Comparison of ENCODE assay signal across 1 cellular context in the genomic region with DNA sequence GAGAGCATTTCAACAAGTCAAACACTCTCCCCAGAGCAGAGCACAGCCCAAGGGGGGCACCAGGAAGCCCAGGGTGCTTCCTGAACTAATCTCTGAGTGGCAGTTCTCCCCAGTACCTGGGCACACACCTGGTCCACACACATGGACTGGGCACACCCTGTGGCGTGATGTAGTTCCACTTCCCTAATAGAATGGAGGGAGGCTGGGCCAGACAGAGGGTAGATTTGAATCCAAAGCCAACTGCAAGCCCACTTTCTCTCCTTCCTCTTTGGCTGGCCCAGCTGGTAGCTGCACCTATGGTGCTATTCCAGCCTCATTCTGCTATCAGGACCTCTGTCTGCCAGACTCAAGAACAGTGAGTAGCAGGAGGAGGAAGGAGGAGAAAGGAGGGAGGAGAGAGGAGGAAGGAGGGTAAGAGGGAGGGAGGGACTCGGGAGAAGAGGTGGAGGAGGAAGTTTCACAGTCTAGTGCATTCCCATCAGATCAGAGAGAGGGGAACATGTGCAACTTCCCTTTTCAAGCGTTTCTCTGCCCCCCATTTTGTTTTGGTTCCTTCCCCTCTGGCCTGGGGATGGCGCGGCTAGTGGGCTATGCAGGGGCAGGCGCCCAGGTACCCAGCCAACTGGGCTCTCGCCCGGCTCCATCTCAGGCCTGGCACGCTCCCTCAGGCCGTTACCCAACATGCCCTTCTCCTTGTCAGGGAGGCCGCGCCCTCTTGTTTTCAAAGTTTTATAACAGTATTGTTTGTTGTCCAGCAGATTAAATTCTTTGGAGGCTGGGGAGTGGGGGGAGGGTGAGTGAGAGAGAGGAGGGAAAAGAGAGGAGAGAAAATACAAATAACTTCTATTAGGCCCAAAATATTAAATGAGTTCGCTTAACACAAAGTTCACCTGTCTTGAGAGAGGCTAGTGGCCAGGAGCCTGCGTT.
TF ChIP-seq lines count a peak whose summit lies in the region.

No MANE protein-coding gene starts in this region.

TF ChIP-seq in HepG2, 621 proteins besides CTCF, POLR2A, EP300 and RAD21 (continued from another document):
- TF ChIP-seq, protein P1, sequence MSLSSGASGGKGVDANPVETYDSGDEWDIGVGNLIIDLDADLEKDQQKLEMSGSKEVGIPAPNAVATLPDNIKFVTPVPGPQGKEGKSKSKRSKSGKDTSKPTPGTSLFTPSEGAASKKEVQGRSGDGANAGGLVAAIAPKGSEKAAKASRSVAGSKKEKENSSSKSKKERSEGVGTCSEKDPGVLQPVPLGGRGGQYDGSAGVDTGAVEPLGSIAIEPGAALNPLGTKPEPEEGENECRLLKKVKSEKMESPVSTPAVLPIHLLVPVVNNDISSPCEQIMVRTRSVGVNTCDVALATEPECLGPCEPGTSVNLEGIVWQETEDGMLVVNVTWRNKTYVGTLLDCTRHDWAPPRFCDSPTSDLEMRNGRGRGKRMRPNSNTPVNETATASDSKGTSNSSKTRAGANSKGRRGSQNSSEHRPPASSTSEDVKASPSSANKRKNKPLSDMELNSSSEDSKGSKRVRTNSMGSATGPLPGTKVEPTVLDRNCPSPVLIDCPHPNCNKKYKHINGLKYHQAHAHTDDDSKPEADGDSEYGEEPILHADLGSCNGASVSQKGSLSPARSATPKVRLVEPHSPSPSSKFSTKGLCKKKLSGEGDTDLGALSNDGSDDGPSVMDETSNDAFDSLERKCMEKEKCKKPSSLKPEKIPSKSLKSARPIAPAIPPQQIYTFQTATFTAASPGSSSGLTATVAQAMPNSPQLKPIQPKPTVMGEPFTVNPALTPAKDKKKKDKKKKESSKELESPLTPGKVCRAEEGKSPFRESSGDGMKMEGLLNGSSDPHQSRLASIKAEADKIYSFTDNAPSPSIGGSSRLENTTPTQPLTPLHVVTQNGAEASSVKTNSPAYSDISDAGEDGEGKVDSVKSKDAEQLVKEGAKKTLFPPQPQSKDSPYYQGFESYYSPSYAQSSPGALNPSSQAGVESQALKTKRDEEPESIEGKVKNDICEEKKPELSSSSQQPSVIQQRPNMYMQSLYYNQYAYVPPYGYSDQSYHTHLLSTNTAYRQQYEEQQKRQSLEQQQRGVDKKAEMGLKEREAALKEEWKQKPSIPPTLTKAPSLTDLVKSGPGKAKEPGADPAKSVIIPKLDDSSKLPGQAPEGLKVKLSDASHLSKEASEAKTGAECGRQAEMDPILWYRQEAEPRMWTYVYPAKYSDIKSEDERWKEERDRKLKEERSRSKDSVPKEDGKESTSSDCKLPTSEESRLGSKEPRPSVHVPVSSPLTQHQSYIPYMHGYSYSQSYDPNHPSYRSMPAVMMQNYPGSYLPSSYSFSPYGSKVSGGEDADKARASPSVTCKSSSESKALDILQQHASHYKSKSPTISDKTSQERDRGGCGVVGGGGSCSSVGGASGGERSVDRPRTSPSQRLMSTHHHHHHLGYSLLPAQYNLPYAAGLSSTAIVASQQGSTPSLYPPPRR (CRISPR knock-in tag; IDR thresholded peaks at IDR 0.05; ENCODE audit: borderline replicate concordance): no peak
- TF ChIP-seq ZMYM3 (CRISPR knock-in tag; IDR thresholded peaks at IDR 0.05) (no peak), ZNF619 (CRISPR knock-in tag; IDR thresholded peaks at IDR 0.05) (no peak), NCOA5 (CRISPR knock-in tag; IDR thresholded peaks at IDR 0.05) (no peak), ZNF431 (CRISPR knock-in tag; IDR thresholded peaks at IDR 0.05; ENCODE audit: borderline replicate concordance, low read depth) (no peak)
- TF ChIP-seq, protein P2, sequence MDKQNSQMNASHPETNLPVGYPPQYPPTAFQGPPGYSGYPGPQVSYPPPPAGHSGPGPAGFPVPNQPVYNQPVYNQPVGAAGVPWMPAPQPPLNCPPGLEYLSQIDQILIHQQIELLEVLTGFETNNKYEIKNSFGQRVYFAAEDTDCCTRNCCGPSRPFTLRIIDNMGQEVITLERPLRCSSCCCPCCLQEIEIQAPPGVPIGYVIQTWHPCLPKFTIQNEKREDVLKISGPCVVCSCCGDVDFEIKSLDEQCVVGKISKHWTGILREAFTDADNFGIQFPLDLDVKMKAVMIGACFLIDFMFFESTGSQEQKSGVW (CRISPR knock-in tag; IDR thresholded peaks at IDR 0.05; ENCODE audit: borderline replicate concordance): no peak
